19 cellular contexts compared by ENCODE assay signal in the genomic region with DNA sequence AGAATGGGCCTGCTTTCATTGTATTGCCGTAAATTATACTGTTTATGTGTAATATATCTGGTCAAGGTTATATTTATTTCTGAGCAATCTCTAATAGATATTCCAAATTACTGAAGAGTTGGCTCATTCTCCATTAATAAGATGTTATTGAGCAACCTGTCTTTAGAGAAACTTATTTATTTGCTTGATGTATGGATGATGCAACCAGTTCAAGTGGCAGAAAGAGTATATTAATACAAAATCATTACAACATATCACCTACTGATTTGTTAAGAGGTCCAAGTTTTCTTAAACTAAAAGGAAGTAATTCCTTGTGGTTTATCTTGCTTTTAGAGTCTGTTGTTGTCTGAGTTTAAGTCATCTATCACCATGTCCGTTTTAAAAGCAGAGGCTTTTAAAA.
"Had no signal": no experiment of that assay in that cellular context is flagged by ENCODE, and none has a peak within 500 bp of the region (broad histone marks: within the 10 kb centered on the region; RNA-seq: fewer than 3 reads in every experiment).

No MANE protein-coding gene starts in this region.

- ATAC-seq: activated CD8-positive, alpha-beta memory T cell treated with anti-CD3 and anti-CD28 coated beads, Interleukin-2, amount 10 ng/mL, durations not matched to agents 7 days and 5 days; activated naive CD4-positive, alpha-beta T cell treated with anti-CD3 and anti-CD28 coated beads, Interleukin-2, amount 50 U/mL, for 72 hours; activated T-cell treated with anti-CD3 and anti-CD28 coated beads, Interleukin-2, amount 50 U/mL, for 4 hours; esophagus mucosa; foreskin keratinocyte; left colon; naive thymus-derived CD4-positive, alpha-beta T cell; right cardiac atrium; stimulated activated effector memory CD8-positive, alpha-beta T cell treated with anti-CD3 and anti-CD28 coated beads, Interleukin-12 subunit alpha, Interleukin-12 subunit beta, amount 100 ng/mL, for 72 hours had no signal

- DNase-seq: activated CD4-positive, alpha-beta T cell treated with anti-CD3 and anti-CD28 coated beads for 1 hour; activated CD4-positive, alpha-beta T cell treated with anti-CD3 and anti-CD28 coated beads, Interleukin-2, amount 50 U/mL, for 48 hours; activated CD8-positive, alpha-beta memory T cell treated with anti-CD3 and anti-CD28 coated beads, Interleukin-2, amount 10 ng/mL, durations not matched to agents 7 days and 5 days; activated effector memory CD4-positive, alpha-beta T cell treated with anti-CD3 and anti-CD28 coated beads, Interleukin-2, amount 50 U/mL, for 16 hours; activated T-cell treated with anti-CD3 and anti-CD28 coated beads, Interleukin-2, amount 50 U/mL, for 4 hours; anterior cingulate cortex; dermis blood vessel endothelial cell; endodermal cell; foreskin keratinocyte; left colon; naive thymus-derived CD4-positive, alpha-beta T cell; right cardiac atrium; tibial artery; uterus had no signal

- H3K4me3 ChIP-seq: lung, smooth muscle cell, tibial artery, uterus had no signal
